Comparison of ENCODE assay signal across 17 cellular contexts in the genomic region with DNA sequence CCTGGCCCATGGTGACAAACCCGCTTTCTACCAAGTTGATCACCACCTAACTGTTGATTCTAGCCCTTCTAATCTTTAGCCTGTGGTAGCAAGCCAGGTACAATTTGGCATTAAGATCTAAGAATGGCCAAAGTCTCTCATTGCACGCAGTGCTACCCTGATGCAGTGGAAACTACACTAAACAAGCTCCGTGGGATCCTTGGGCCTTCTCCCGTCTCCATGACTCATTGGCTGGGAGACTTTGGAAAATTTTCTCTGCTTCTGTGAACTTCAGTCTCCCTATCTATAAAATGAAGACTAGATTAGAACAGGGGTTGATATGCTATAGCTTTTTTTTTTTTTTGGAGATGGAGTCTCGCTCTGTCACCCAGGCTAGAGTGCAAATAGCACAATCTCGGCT.
DNase-seq lines count a peak whose midpoint lies in the region; ATAC-seq and TF ChIP-seq lines count a peak whose summit lies in the region.
"Had no signal": no experiment of that assay in that cellular context is flagged by ENCODE, and none has a peak within 500 bp of the region (broad histone marks: within the 10 kb centered on the region; RNA-seq: fewer than 3 reads in every experiment).

No MANE protein-coding gene starts in this region.

- no peak overlapping the region for H3K4me3 Mint-ChIP-seq in osteocyte (ENCODE audit: unreplicated experiment)
- H3K4me3 Mint-ChIP-seq in activated CD4-positive, alpha-beta T cell treated with anti-CD3 and anti-CD28 coated beads, Interleukin-2, amount 10 ng/mL, durations not matched to agents 7 days and 5 days: no peak overlapping the region
- H3K4me3 Mint-ChIP-seq in stimulated activated naive B cell treated with anti-CD40 and anti-IgM and Interleukin-4, amounts not matched to agents 10 μg/mL and 1 μg/mL and 100 μg/mL, for 72 hours: no peak overlapping the region
- H3K4me3 Mint-ChIP-seq: CD4-positive, alpha-beta T cell; IgD-negative memory B cell had no signal

- H3K27me3 Mint-ChIP-seq in osteocyte (ENCODE audit: unreplicated experiment): no peaks in the 10 kb centered on the region
- H3K27me3 Mint-ChIP-seq in activated CD4-positive, alpha-beta T cell treated with anti-CD3 and anti-CD28 coated beads, Interleukin-2, amount 10 ng/mL, durations not matched to agents 7 days and 5 days: no peaks in the 10 kb centered on the region
- no peaks in the 10 kb centered on the region for H3K27me3 Mint-ChIP-seq in stimulated activated naive B cell treated with anti-CD40 and anti-IgM and Interleukin-4, amounts not matched to agents 10 μg/mL and 1 μg/mL and 100 μg/mL, for 72 hours
- H3K27me3 Mint-ChIP-seq: IgD-negative memory B cell had no signal

- H3K27me3 ChIP-seq in AG04450 (ENCODE audit: control insufficient read depth, insufficient read depth, low read length) (no peaks in the 10 kb centered on the region), brain microvascular endothelial cell (replicated peaks) (no peaks in the 10 kb centered on the region)

- TF ChIP-seq CTCF in AG04450 (IDR thresholded peaks at IDR 0.05; ENCODE audit: low read depth, low read length) (no peak), brain microvascular endothelial cell (IDR thresholded peaks at IDR 0.05; ENCODE audit: low read depth, low read length, missing control alignments) (no peak), osteocyte (IDR thresholded peaks at IDR 0.05) (no peak)

- in situ Hi-C loops in brain microvascular endothelial cell (cut with HindIII; ENCODE audit: low pct_ligation_motif_present, low sequenced_read_pairs): no loop called here

- H3K27ac ChIP-seq in AG04450 (ENCODE audit: low read depth, low read length): peak overlapping the region; percentile 98
- peak overlapping the region; percentile 99 for H3K27ac ChIP-seq in brain microvascular endothelial cell

- DNase-seq in AG04450 (ENCODE audit: low read depth, low spot score): no peak
- DNase-seq in M059J (ENCODE audit: low read depth): peak; percentile 48
- no peak for DNase-seq in brain microvascular endothelial cell
- DNase-seq in osteocyte (ENCODE audit: extremely low spot score, unreplicated experiment): no peak
- DNase-seq in glomerular visceral epithelial cell (ENCODE audit: extremely low spot score): no peak
- DNase-seq in activated CD4-positive, alpha-beta T cell treated with anti-CD3 and anti-CD28 coated beads, Interleukin-2, amount 10 ng/mL, durations not matched to agents 7 days and 5 days: no peak
- DNase-seq in stimulated activated naive B cell treated with anti-CD40 and anti-IgM and Interleukin-4, amounts not matched to agents 10 μg/mL and 1 μg/mL and 100 μg/mL, for 72 hours: no peak
- DNase-seq: ACHN; Calu3; CD4-positive, alpha-beta T cell; DMS79; NCI-H187; NCI-H526 treated with DMSO at 0.1 percent for 48 hours; RPMI8226; SIG-M5 had no signal

- H3K36me3 ChIP-seq in brain microvascular endothelial cell (replicated peaks): no peaks in the 10 kb centered on the region

- H3K4me1 Mint-ChIP-seq in osteocyte (ENCODE audit: unreplicated experiment): peaks cover 36% of the 10 kb centered on the region
- H3K4me1 Mint-ChIP-seq in activated CD4-positive, alpha-beta T cell treated with anti-CD3 and anti-CD28 coated beads, Interleukin-2, amount 10 ng/mL, durations not matched to agents 7 days and 5 days: no peaks in the 10 kb centered on the region
- H3K4me1 Mint-ChIP-seq in stimulated activated naive B cell treated with anti-CD40 and anti-IgM and Interleukin-4, amounts not matched to agents 10 μg/mL and 1 μg/mL and 100 μg/mL, for 72 hours: peaks cover 0 to 1% of the 10 kb centered on the region in 2 donors
- H3K4me1 Mint-ChIP-seq: IgD-negative memory B cell had no signal

- H3K4me3 ChIP-seq in AG04450 (ENCODE audit: low read depth, low read length) (no peak overlapping the region), brain microvascular endothelial cell (ENCODE audit: low read depth, low read length) (no peak overlapping the region)

- no peaks in the 10 kb centered on the region for H3K36me3 Mint-ChIP-seq in osteocyte (ENCODE audit: unreplicated experiment)
- H3K36me3 Mint-ChIP-seq in activated CD4-positive, alpha-beta T cell treated with anti-CD3 and anti-CD28 coated beads, Interleukin-2, amount 10 ng/mL, durations not matched to agents 7 days and 5 days (ENCODE audit: low read depth): no peaks in the 10 kb centered on the region
- no peaks in the 10 kb centered on the region for H3K36me3 Mint-ChIP-seq in stimulated activated naive B cell treated with anti-CD40 and anti-IgM and Interleukin-4, amounts not matched to agents 10 μg/mL and 1 μg/mL and 100 μg/mL, for 72 hours

- POLR2A ChIA-PET in AG04450 (lab: Yijun Ruan, JAX): interaction anchor here (0.9 to 1.5 kb wide), 3 partner anchors 10 to 204 kb away, joined by 3 to 4 read pairs (median 4); no protein-coding TSS in a partner anchor
- POLR2A ChIA-PET in activated CD4-positive, alpha-beta T cell treated with anti-CD3 and anti-CD28 coated beads, Interleukin-2, amount 10 ng/mL, durations not matched to agents 7 days and 5 days (lab: Charles Lee): no interaction called here

- peak overlapping the region; percentile 99 for H3K27ac Mint-ChIP-seq in osteocyte (ENCODE audit: unreplicated experiment)
- H3K27ac Mint-ChIP-seq in activated CD4-positive, alpha-beta T cell treated with anti-CD3 and anti-CD28 coated beads, Interleukin-2, amount 10 ng/mL, durations not matched to agents 7 days and 5 days: no peak overlapping the region
- no peak overlapping the region for H3K27ac Mint-ChIP-seq in stimulated activated naive B cell treated with anti-CD40 and anti-IgM and Interleukin-4, amounts not matched to agents 10 μg/mL and 1 μg/mL and 100 μg/mL, for 72 hours
- H3K27ac Mint-ChIP-seq: CD4-positive, alpha-beta T cell; IgD-negative memory B cell had no signal

- ATAC-seq in HG03460 (IDR thresholded peaks at IDR 0.05; ENCODE audit: unreplicated experiment): no peak
- ATAC-seq in stimulated activated naive B cell treated with anti-CD40 and anti-IgM and Interleukin-4, amounts not matched to agents 10 μg/mL and 1 μg/mL and 100 μg/mL, for 72 hours (replicated peaks): no peak

- CTCF ChIA-PET in AG04450 (lab: Charles Lee): no interaction called here
- CTCF ChIA-PET in activated CD4-positive, alpha-beta T cell treated with anti-CD3 and anti-CD28 coated beads, Interleukin-2, amount 10 ng/mL, durations not matched to agents 7 days and 5 days (lab: Charles Lee): no interaction called here

- peaks cover 4% of the 10 kb centered on the region for H3K9me3 Mint-ChIP-seq in osteocyte (ENCODE audit: unreplicated experiment)
- no peaks in the 10 kb centered on the region for H3K9me3 Mint-ChIP-seq in activated CD4-positive, alpha-beta T cell treated with anti-CD3 and anti-CD28 coated beads, Interleukin-2, amount 10 ng/mL, durations not matched to agents 7 days and 5 days
- H3K9me3 Mint-ChIP-seq in stimulated activated naive B cell treated with anti-CD40 and anti-IgM and Interleukin-4, amounts not matched to agents 10 μg/mL and 1 μg/mL and 100 μg/mL, for 72 hours: peaks cover 8% of the 10 kb centered on the region in 2 donors
- H3K9me3 Mint-ChIP-seq: CD4-positive, alpha-beta T cell had no signal

- H3K9me3 ChIP-seq in AG04450 (ENCODE audit: control insufficient read depth, insufficient read depth, low read length): no peaks in the 10 kb centered on the region; the same call in 1 of the 2 replicates
